In the genomic region with DNA sequence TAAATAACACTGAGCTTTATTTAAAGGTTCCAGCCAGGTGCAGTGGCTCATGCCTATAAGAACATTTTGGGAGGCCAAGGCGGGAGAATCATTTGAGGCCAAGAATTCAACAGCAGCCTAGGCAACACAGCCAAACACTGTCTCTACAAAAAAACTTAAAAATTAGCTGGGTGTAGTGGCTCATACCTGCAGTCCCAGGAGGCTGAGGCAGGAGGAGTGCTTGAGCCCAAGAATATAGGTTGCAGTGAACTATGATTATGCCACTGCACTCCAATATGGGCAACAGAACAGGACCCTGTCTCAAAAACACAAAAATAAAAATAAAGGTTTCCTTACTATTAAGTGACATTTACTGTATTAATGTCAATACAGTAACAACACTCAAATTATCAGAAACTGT, we compare ENCODE assay signal across 9 cellular contexts. TPM values are rescaled to one million over a fixed set of nuclear protein-coding genes. Genes with fewer than 3 reads are reported as not detected.
DNase-seq lines count a peak whose midpoint lies in the region; ATAC-seq and TF ChIP-seq lines count a peak whose summit lies in the region.
"Had no signal": no experiment of that assay in that cellular context is flagged by ENCODE, and none has a peak within 500 bp of the region (broad histone marks: within the 10 kb centered on the region; RNA-seq: fewer than 3 reads in every experiment).

No MANE protein-coding gene starts in this region.

- CTCF ChIA-PET in activated naive CD4-positive, alpha-beta T cell treated with anti-CD3 and anti-CD28 coated beads for 36 hours (lab: Charles Lee) = interaction anchor here (0.6 to 1.1 kb wide), 8 partner anchors 16 to 235 kb away, joined by 3 to 7 read pairs (median 3); partner anchors contain the start of gene YTHDF2

- H3K4me3 Mint-ChIP-seq in activated naive CD4-positive, alpha-beta T cell treated with anti-CD3 and anti-CD28 coated beads for 36 hours = peak overlapping the region; percentile 96
- H3K4me3 Mint-ChIP-seq in natural killer cell = peak overlapping the region; percentile 100

- intact Hi-C loops in activated naive CD4-positive, alpha-beta T cell treated with anti-CD3 and anti-CD28 coated beads for 36 hours (cut with micrococcal nuclease) = loop anchor here (5.0 kb wide), 1 partner anchor 117 kb away; no protein-coding TSS in a partner anchor
- intact Hi-C loops in natural killer cell (cut with micrococcal nuclease) = loop anchor here (5.0 kb wide), 3 partner anchors 42 to 237 kb away; partner anchors contain the start of gene RCC1

- peak; percentile 32 for DNase-seq in NCI-H82 (lab: John Stamatoyannopoulos, UW)
- DNase-seq in NCI-H82 treated with DMSO at 0.1 percent for 48 hours (lab: John Stamatoyannopoulos, UW; ENCODE audit: unreplicated experiment) = no peak
- peak; percentile 10 for DNase-seq in NCI-H69 (lab: John Stamatoyannopoulos, UW)
- peak; percentile 45 for DNase-seq in activated naive CD4-positive, alpha-beta T cell treated with anti-CD3 and anti-CD28 coated beads for 36 hours
- DNase-seq in natural killer cell = no peak
- DNase-seq in MV-4-11 (lab: John Stamatoyannopoulos, UW) = no peak
- DNase-seq in pons (ENCODE audit: low spot score) = no peak
- DNase-seq: NCI-H1436 treated with DMSO at 0.1 percent for 48 hours had no signal

- H3K9me3 Mint-ChIP-seq in activated naive CD4-positive, alpha-beta T cell treated with anti-CD3 and anti-CD28 coated beads for 36 hours = no peaks in the 10 kb centered on the region
- no peaks in the 10 kb centered on the region for H3K9me3 Mint-ChIP-seq in natural killer cell

- no peaks in the 10 kb centered on the region for H3K27me3 Mint-ChIP-seq in activated naive CD4-positive, alpha-beta T cell treated with anti-CD3 and anti-CD28 coated beads for 36 hours (ENCODE audit: low read depth)
- H3K27me3 Mint-ChIP-seq in natural killer cell (ENCODE audit: low read depth in 2 of 2) = no peaks in the 10 kb centered on the region

- no peak overlapping the region for H3K27ac Mint-ChIP-seq in activated naive CD4-positive, alpha-beta T cell treated with anti-CD3 and anti-CD28 coated beads for 36 hours
- no peak overlapping the region for H3K27ac Mint-ChIP-seq in natural killer cell

- peaks cover 6% of the 10 kb centered on the region for H3K36me3 Mint-ChIP-seq in activated naive CD4-positive, alpha-beta T cell treated with anti-CD3 and anti-CD28 coated beads for 36 hours (ENCODE audit: low read depth)
- H3K36me3 Mint-ChIP-seq in natural killer cell = no peaks in the 10 kb centered on the region

- peaks cover 42% of the 10 kb centered on the region for H3K4me1 Mint-ChIP-seq in activated naive CD4-positive, alpha-beta T cell treated with anti-CD3 and anti-CD28 coated beads for 36 hours (ENCODE audit: low read depth)
- H3K4me1 Mint-ChIP-seq in natural killer cell = peaks cover 38 to 47% of the 10 kb centered on the region in 2 donors

- ATAC-seq in natural killer cell = no peak
- ATAC-seq in GM19035 (IDR thresholded peaks at IDR 0.05; ENCODE audit: unreplicated experiment) = no peak

- TF ChIP-seq CTCF in natural killer cell (IDR thresholded peaks at IDR 0.05) = no peak

RNA-seq across cellular contexts. Expression of gene TAF12, which starts 2.1 kb away (rescaled TPM):
- total RNA-seq in activated naive CD4-positive, alpha-beta T cell treated with anti-CD3 and anti-CD28 coated beads for 36 hours = 10 to 100 TPM; 22.5 to 23.5 TPM
- 10 to 100 TPM; 17.9 to 23.8 (median 23.1) TPM for total RNA-seq in natural killer cell

RNA-seq across cellular contexts. Expression of gene RNU11, which starts 7.6 kb away (rescaled TPM):
- total RNA-seq in activated naive CD4-positive, alpha-beta T cell treated with anti-CD3 and anti-CD28 coated beads for 36 hours = not detected
- not detected for total RNA-seq in natural killer cell

RNA-seq across cellular contexts. Expression of gene GMEB1, which starts 27.8 kb away (rescaled TPM):
- 10 to 100 TPM; 15.8 to 16.3 TPM for total RNA-seq in activated naive CD4-positive, alpha-beta T cell treated with anti-CD3 and anti-CD28 coated beads for 36 hours
- 10 to 100 TPM; 26.1 to 29.1 (median 28.3) TPM for total RNA-seq in natural killer cell

RNA-seq across cellular contexts. Expression of gene RAB42, which starts 48.7 kb away (rescaled TPM):
- total RNA-seq in activated naive CD4-positive, alpha-beta T cell treated with anti-CD3 and anti-CD28 coated beads for 36 hours = not detected
- under 1 TPM in 1 of 3 donors, not detected in 2; 0.38 TPM for total RNA-seq in natural killer cell

Comparison
In these comparisons a context has a peak if more than half of its experiments do, and no peak if none do; other contexts are left out.
1. DNase-seq: peak in NCI-H82 (single experiment), NCI-H69 (single experiment) and activated naive CD4-positive, alpha-beta T cell treated with anti-CD3 and anti-CD28 coated beads for 36 hours (single experiment); none in NCI-H82 treated with DMSO at 0.1 percent for 48 hours (single experiment), natural killer cell (single experiment), MV-4-11 (single experiment) and pons (single experiment).